In genomic region chr19:796692-797527, GRCh38 we compare ENCODE assay signal across 8 cellular contexts. TPM values are rescaled to one million over a fixed set of nuclear protein-coding genes. Genes with fewer than 3 reads are reported as not detected.
DNase-seq lines count a peak whose midpoint lies in the region; ATAC-seq, FAIRE-seq and TF ChIP-seq lines count a peak whose summit lies in the region.

Gene PTBP1 (plus strand): TSS chr19:797452. CDS start chr19:797498, 46 bp downstream.

- H3K4me3 ChIP-seq in AG10803 (ENCODE audit: low read length), result peak within 1 kb of the TSS; percentile 84

- DNase-seq in AG10803 (ENCODE audit: low read depth) (peak; percentile 100), NCI-H460 (ENCODE audit: extremely low read depth, low read depth) (peak; percentile 99), cerebellar nuclear complex (lab: John Stamatoyannopoulos, UW) (peak; percentile 95 to 99)
- DNase-seq in activated CD4-positive, CD25-positive, alpha-beta regulatory T cell treated with anti-CD3 and anti-CD28 coated beads, Interleukin-2, amount 50 U/mL, for 72 hours, result peak; percentile 98
- DNase-seq in stimulated activated CD4-positive, alpha-beta T cell treated with anti-CD3 and anti-CD28 coated beads, Interleukin-12 subunit alpha, Interleukin-12 subunit beta, amount 100 ng/mL, for 4 hours, result peak; percentile 95

- ATAC-seq in GM19043 (IDR thresholded peaks at IDR 0.05; ENCODE audit: low read depth, unreplicated experiment), result peak; percentile 74
- ATAC-seq in HG03378 (IDR thresholded peaks at IDR 0.05; ENCODE audit: unreplicated experiment), result peak; percentile 72

- peak; percentile 94 for FAIRE-seq in islet of Langerhans (lab: Jason Lieb, UNC)

- TF ChIP-seq CTCF in AG10803 (conservative IDR thresholded peaks at IDR 0.05; ENCODE audit: low read length), result no peak; the same call in 1 of the 2 replicates

RNA-seq across cellular contexts. Expression of gene PTBP1, which starts in this region (rescaled TPM):
- total RNA-seq in NCI-H460 (2014; rRNA removed; shearing (Covaris generic)), result 236 and 249 TPM in 2 replicates
- 363 and 428 TPM in 2 replicates for polyA plus RNA-seq in NCI-H460 (2014; cell fraction: nucleus; rRNA removed)

Comparison
In these comparisons a context has a peak if more than half of its experiments do, and no peak if none do; other contexts are left out.
1. Peak in every context shown above with its lines: DNase-seq, ATAC-seq and H3K4me3 ChIP-seq.